In the genomic region with DNA sequence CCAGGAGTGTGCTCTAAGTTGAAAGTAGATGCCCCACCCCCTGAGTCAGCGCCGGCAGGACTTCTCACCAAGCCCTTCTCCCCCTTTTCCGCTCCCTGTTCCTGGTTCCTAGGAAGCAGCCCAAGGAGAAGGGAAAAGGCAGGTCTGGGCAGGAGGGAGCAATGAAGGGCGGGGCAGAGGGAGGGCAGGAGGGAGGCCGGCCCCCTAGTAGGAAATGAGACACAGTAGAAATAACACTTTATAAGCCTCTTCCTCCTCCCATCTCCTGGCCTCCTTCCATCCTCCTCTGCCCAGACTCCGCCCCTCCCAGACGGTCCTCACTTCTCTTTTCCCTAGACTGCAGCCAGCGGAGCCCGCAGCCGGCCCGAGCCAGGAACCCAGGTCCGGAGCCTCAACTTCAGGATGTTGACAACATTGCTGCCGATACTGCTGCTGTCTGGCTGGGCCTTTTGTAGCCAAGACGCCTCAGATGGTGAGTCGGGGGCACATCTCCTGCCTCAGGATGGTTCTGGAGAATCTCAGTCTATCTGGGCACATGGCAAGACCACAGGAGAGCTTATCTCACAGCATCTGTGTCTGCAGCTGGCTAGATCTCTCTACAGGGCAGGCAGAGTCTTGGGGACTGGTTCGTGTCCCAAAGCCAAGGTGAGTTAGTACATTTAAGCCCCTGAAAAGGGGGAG, we compare ENCODE assay signal across 8 cellular contexts. TPM values are rescaled to one million over a fixed set of nuclear protein-coding genes. Genes with fewer than 3 reads are reported as not detected.
A peak's percentile ranks its signal among the peaks of the same experiment; 100 is the strongest.
DNase-seq lines count a peak whose midpoint lies in the region; ATAC-seq and TF ChIP-seq lines count a peak whose summit lies in the region.

A gene (plus strand): TSS at position 320 of the 681 bp plus-strand sequence. CDS start 83 bp downstream, at position 403.

- H3K4me3 Mint-ChIP-seq in MCF 10A (ENCODE audit: unreplicated experiment) = peak within 1 kb of the TSS; percentile 82

- H3K27ac Mint-ChIP-seq in MCF 10A (ENCODE audit: low read depth, unreplicated experiment) = peak within 1 kb of the TSS; percentile 77

- H3K4me1 Mint-ChIP-seq in MCF 10A (ENCODE audit: insufficient read depth, unreplicated experiment) = peaks cover 26% of the 10 kb centered on the region

- no peaks in the 10 kb centered on the region for H3K27me3 ChIP-seq in Peyer's patch

- BruUV-seq in MCF 10A (replicated peaks; lab: Mats Ljungman, UMichigan) = no TSS peak

- intact Hi-C loops in MCF 10A (cut with micrococcal nuclease) = loop anchor here (1.0 kb wide), 1 partner anchor 25 kb away; a partner anchor contains a TSS

- H3K9me3 Mint-ChIP-seq in MCF 10A (ENCODE audit: unreplicated experiment) = no peaks in the 10 kb centered on the region

- H3K4me3 ChIP-seq in HEK293 (ENCODE audit: low read depth, low read length) = peak within 1 kb of the TSS; percentile 45
- H3K4me3 ChIP-seq in Peyer's patch = peak within 1 kb of the TSS; percentile 12 to 49 (median 34)

- H3K9me3 ChIP-seq in HEK293 (ENCODE audit: control insufficient read depth, insufficient read depth, low read depth, low read length) (no peaks in the 10 kb centered on the region), Peyer's patch (no peaks in the 10 kb centered on the region)

- H3K4me1 ChIP-seq in HEK293 (ENCODE audit: control insufficient read depth, insufficient read depth, low read length) (0 out of 2 replicates have a peak, but pooled peaks cover 3% of the 10 kb centered on the region), Peyer's patch (peaks cover 0 to 8% (median 2%) of the 10 kb centered on the region in 4 donors)

- no peaks in the 10 kb centered on the region for H3K36me3 Mint-ChIP-seq in MCF 10A (ENCODE audit: insufficient read depth, unreplicated experiment)

- DNase-seq in Ammon's horn (ENCODE audit: low spot score) (peak; percentile 81), Peyer's patch (peak; percentile 55 to 89 (median 86)), MCF 10A (ENCODE audit: unreplicated experiment) (peak; percentile 99), iPS DF 19.7 (ENCODE audit: low read depth, low spot score) (peak; percentile 61), renal cortical epithelial cell (ENCODE audit: low read depth) (peak; percentile 94), activated gamma-delta T cell (lab: John Stamatoyannopoulos, UW) (no peak)

- TF ChIP-seq CTCF in HEK293 (tag by site-specific recombination; IDR thresholded peaks at IDR 0.05) (no peak), Peyer's patch (IDR thresholded peaks at IDR 0.05) (no peak), MCF 10A (IDR thresholded peaks at IDR 0.05; ENCODE audit: unreplicated experiment) (no peak)

- no peak for TF ChIP-seq POLR2A in Peyer's patch (IDR thresholded peaks at IDR 0.05)

- CTCF ChIA-PET in HEK293 (lab: Yijun Ruan, JAX) (no interaction called here), MCF 10A (lab: Yijun Ruan, JAX) (interaction anchor here (0.6 to 0.7 kb wide), 2 partner anchors 227 to 355 kb away, joined by 3 read pairs; no protein-coding TSS in a partner anchor)

- no peak within 1 kb of the TSS for H3K27ac ChIP-seq in HEK293 (ENCODE audit: extremely low read depth, low read depth, low read length)
- H3K27ac ChIP-seq in Peyer's patch = peak within 1 kb of the TSS; percentile 38 to 74 (median 54)

- POLR2A ChIA-PET in HEK293 (lab: Yijun Ruan, JAX) (no interaction called here), MCF 10A (lab: Yijun Ruan, JAX) (interaction anchor here (0.6 to 5.1 kb wide), 5 partner anchors 11 to 274 kb away, joined by 3 to 41 read pairs (median 4); a partner anchor contains a TSS)

- no peaks in the 10 kb centered on the region for H3K27me3 Mint-ChIP-seq in MCF 10A (ENCODE audit: insufficient read depth, unreplicated experiment)

- H3K36me3 ChIP-seq in HEK293 (ENCODE audit: control insufficient read depth in 2 of 2, insufficient read depth in 1 of 2, low read length in 2 of 2) (peaks cover 0 to 8% of the 10 kb centered on the region in 2 experiments; a peak in 1 of 3 replicates), Peyer's patch (peaks cover 0 to 8% (median 0%) of the 10 kb centered on the region in 3 donors)

- ATAC-seq in HG02981 (IDR thresholded peaks at IDR 0.05; ENCODE audit: unreplicated experiment) = no peak

TF ChIP-seq in HEK293, 187 proteins besides CTCF, POLR2A, EP300 and RAD21 (continues in another document):
- TF ChIP-seq, protein P1, sequence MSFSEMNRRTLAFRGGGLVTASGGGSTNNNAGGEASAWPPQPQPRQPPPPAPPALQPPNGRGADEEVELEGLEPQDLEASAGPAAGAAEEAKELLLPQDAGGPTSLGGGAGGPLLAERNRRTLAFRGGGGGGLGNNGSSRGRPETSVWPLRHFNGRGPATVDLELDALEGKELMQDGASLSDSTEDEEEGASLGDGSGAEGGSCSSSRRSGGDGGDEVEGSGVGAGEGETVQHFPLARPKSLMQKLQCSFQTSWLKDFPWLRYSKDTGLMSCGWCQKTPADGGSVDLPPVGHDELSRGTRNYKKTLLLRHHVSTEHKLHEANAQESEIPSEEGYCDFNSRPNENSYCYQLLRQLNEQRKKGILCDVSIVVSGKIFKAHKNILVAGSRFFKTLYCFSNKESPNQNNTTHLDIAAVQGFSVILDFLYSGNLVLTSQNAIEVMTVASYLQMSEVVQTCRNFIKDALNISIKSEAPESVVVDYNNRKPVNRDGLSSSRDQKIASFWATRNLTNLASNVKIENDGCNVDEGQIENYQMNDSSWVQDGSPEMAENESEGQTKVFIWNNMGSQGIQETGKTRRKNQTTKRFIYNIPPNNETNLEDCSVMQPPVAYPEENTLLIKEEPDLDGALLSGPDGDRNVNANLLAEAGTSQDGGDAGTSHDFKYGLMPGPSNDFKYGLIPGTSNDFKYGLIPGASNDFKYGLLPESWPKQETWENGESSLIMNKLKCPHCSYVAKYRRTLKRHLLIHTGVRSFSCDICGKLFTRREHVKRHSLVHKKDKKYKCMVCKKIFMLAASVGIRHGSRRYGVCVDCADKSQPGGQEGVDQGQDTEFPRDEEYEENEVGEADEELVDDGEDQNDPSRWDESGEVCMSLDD (tag by site-specific recombination; IDR thresholded peaks at IDR 0.05) = no peak
- TF ChIP-seq SP3 (tag by site-specific recombination; IDR thresholded peaks at IDR 0.05) (peak; percentile 90), ZNF558 (tag by site-specific recombination; IDR thresholded peaks at IDR 0.05) (no peak), GLIS1 (tag by site-specific recombination; IDR thresholded peaks at IDR 0.05) (peak; percentile 69; the same call in 1 of the 2 replicates), ZNF157 (tag by site-specific recombination; IDR thresholded peaks at IDR 0.05) (no peak), GLI2 (tag by site-specific recombination; IDR thresholded peaks at IDR 0.05; ENCODE audit: borderline replicate concordance, low read depth) (no peak), HOXC10 (CRISPR knock-in tag; IDR thresholded peaks at IDR 0.05) (no peak), ZNF510 (tag by site-specific recombination; IDR thresholded peaks at IDR 0.05; ENCODE audit: insufficient replicate concordance) (no peak), RBAK (tag by site-specific recombination; IDR thresholded peaks at IDR 0.05) (no peak), ZNF610 (tag by site-specific recombination; IDR thresholded peaks at IDR 0.05; ENCODE audit: borderline replicate concordance) (peak; percentile 41; the same call in 1 of the 2 replicates), ZNF366 (tag by site-specific recombination; conservative IDR thresholded peaks at IDR 0.05) (peak; percentile 97), ZBTB8A (tag by site-specific recombination; IDR thresholded peaks at IDR 0.05) (0 out of 2 replicates have a peak, but pooled peaks have one; percentile 29), MZF1 (tag by site-specific recombination; IDR thresholded peaks at IDR 0.05; ENCODE audit: borderline replicate concordance) (0 out of 2 replicates have a peak, but pooled peaks have one; percentile 44), ZNF560 (tag by site-specific recombination; IDR thresholded peaks at IDR 0.05; ENCODE audit: borderline replicate concordance) (no peak), ZNF121 (tag by site-specific recombination; IDR thresholded peaks at IDR 0.05) (peak; percentile 91)
- TF ChIP-seq, protein P2, sequence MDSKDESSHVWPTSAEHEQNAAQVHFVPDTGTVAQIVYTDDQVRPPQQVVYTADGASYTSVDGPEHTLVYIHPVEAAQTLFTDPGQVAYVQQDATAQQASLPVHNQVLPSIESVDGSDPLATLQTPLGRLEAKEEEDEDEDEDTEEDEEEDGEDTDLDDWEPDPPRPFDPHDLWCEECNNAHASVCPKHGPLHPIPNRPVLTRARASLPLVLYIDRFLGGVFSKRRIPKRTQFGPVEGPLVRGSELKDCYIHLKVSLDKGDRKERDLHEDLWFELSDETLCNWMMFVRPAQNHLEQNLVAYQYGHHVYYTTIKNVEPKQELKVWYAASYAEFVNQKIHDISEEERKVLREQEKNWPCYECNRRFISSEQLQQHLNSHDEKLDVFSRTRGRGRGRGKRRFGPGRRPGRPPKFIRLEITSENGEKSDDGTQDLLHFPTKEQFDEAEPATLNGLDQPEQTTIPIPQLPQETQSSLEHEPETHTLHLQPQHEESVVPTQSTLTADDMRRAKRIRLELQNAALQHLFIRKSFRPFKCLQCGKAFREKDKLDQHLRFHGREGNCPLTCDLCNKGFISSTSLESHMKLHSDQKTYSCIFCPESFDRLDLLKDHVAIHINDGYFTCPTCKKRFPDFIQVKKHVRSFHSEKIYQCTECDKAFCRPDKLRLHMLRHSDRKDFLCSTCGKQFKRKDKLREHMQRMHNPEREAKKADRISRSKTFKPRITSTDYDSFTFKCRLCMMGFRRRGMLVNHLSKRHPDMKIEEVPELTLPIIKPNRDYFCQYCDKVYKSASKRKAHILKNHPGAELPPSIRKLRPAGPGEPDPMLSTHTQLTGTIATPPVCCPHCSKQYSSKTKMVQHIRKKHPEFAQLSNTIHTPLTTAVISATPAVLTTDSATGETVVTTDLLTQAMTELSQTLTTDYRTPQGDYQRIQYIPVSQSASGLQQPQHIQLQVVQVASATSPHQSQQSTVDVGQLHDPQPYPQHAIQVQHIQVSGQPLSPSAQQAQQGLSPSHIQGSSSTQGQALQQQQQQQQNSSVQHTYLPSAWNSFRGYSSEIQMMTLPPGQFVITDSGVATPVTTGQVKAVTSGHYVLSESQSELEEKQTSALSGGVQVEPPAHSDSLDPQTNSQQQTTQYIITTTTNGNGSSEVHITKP (tag by site-specific recombination; IDR thresholded peaks at IDR 0.05) = peak; percentile 95
- TF ChIP-seq, protein P3, sequence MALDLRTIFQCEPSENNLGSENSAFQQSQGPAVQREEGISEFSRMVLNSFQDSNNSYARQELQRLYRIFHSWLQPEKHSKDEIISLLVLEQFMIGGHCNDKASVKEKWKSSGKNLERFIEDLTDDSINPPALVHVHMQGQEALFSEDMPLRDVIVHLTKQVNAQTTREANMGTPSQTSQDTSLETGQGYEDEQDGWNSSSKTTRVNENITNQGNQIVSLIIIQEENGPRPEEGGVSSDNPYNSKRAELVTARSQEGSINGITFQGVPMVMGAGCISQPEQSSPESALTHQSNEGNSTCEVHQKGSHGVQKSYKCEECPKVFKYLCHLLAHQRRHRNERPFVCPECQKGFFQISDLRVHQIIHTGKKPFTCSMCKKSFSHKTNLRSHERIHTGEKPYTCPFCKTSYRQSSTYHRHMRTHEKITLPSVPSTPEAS (tag by site-specific recombination; IDR thresholded peaks at IDR 0.05) = no peak

RNA-seq across cellular contexts. Expression of the gene that starts here (rescaled TPM):
- 10 to 100 TPM; 14.2 to 51.2 (median 25.8) TPM for total RNA-seq in Peyer's patch
- total RNA-seq in MCF 10A (2022) = 27.4 and 34.6 TPM in 2 replicates
- 31.5 and 76.4 TPM in 2 replicates for total RNA-seq in renal cortical epithelial cell
